8 cellular contexts compared by ENCODE assay signal in the genomic region with DNA sequence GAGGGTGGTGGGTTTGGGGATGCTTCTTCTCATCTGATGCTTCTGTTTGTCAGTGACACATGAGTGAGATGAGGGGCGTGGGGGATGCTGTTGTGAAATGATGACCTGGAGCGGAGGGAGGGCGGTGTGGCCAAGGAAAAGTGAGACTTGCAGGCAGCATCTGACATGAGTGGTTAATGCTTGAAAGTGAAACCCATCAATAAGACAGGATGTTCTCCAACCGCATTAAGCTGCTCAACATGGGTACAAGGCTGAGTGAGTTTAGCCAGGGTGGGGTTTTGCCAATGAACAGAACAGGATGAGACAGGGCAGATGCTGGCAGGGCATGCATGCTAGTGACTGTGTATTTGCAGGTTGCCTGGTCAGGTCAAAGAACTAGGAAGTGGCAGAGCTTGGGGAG. TPM values are rescaled to one million over a fixed set of nuclear protein-coding genes. Genes with fewer than 3 reads are reported as not detected.
A peak's percentile ranks its signal among the peaks of the same experiment; 100 is the strongest.
DNase-seq lines count a peak whose midpoint lies in the region; ATAC-seq and TF ChIP-seq lines count a peak whose summit lies in the region.

No MANE protein-coding gene starts in this region.

- H3K79me1 ChIP-seq in IMR-90 (ENCODE audit: low read depth in 1 of 2, low read length in 2 of 2): no peaks in the 10 kb centered on the region

- no peak overlapping the region for H3K23ac ChIP-seq in IMR-90 (ENCODE audit: low read depth, low read length)

- no peak overlapping the region for H3K4me3 ChIP-seq in IMR-90 (ENCODE audit: insufficient read depth, low read depth, low read length)
- no peak overlapping the region for H3K4me3 ChIP-seq in A673 (ENCODE audit: low read depth, low read length, poor library complexity, severe bottlenecking)

- H3K4me1 ChIP-seq in IMR-90 (ENCODE audit: control insufficient read depth, insufficient read depth, low read length) (no peaks in the 10 kb centered on the region), A673 (ENCODE audit: insufficient read depth, low read length, poor library complexity, severe bottlenecking) (no peaks in the 10 kb centered on the region)

- no peak overlapping the region for H2AK9ac ChIP-seq in IMR-90 (replicated peaks; ENCODE audit: low read depth, low read length, poor library complexity)

- TF ChIP-seq CTCF in IMR-90 (conservative IDR thresholded peaks at IDR 0.05; ENCODE audit: low read depth, low read length) (no peak), A673 (conservative IDR thresholded peaks at IDR 0.05; ENCODE audit: low read depth, low read length) (no peak)

- no peak overlapping the region for H3K14ac ChIP-seq in IMR-90 (replicated peaks; ENCODE audit: low read depth, low read length)

- CTCF ChIA-PET in IMR-90 (lab: Yijun Ruan, JAX) (no interaction called here), A673 (lab: Charles Lee) (no interaction called here)

- H3K56ac ChIP-seq in IMR-90 (ENCODE audit: extremely low read depth, insufficient read depth, low read length): no peak overlapping the region

- peaks cover 4% of the 10 kb centered on the region for H3K27me3 Mint-ChIP-seq in activated T-helper 1 cell treated with anti-CD3 and anti-CD28 coated beads, Interleukin-12 subunit alpha, Interleukin-12 subunit beta, Interleukin-2, Interleukin-4 antibody, amounts not matched to agents 30 ng/mL and 10 ng/mL and 1 ng/mL, durations not matched to agents 14 hours and 24 hours and 36 hours (ENCODE audit: insufficient read depth)

- no peak overlapping the region for H3K18ac ChIP-seq in IMR-90 (ENCODE audit: low read depth, low read length)

- dilution Hi-C loops in IMR-90 (cut with HindIII; ENCODE audit: low sequenced_read_pairs, unreplicated experiment): no loop called here

- H3K4me2 ChIP-seq in IMR-90 (ENCODE audit: low read depth, low read length): no peak overlapping the region

- POLR2A ChIA-PET in IMR-90 (lab: Charles Lee; ENCODE audit: unreplicated experiment) (no interaction called here), A673 (lab: Charles Lee; ENCODE audit: low non-redundant PET) (no interaction called here)

- TF ChIP-seq POLR2A in IMR-90 (IDR thresholded peaks at IDR 0.05; ENCODE audit: low read depth, low read length): no peak

- no peak overlapping the region for H2BK120ac ChIP-seq in IMR-90 (ENCODE audit: low read depth, low read length)

- H3K27ac ChIP-seq in IMR-90 (ENCODE audit: insufficient read depth, low read length) (no peak overlapping the region), A673 (ENCODE audit: low read depth, low read length, poor library complexity, severe bottlenecking) (no peak overlapping the region)

- no peaks in the 10 kb centered on the region for H4K20me1 ChIP-seq in IMR-90 (ENCODE audit: insufficient read depth, low read length)

- no peak overlapping the region for H2BK15ac ChIP-seq in IMR-90 (ENCODE audit: low read depth, low read length)

- peak overlapping the region; percentile 4 for H2AFZ ChIP-seq in IMR-90 (replicated peaks; ENCODE audit: low read length, poor library complexity)

- no peak overlapping the region for H3K9ac ChIP-seq in IMR-90 (ENCODE audit: low read depth, low read length)

- peaks cover 26% of the 10 kb centered on the region for H3K4me1 Mint-ChIP-seq in activated T-helper 1 cell treated with anti-CD3 and anti-CD28 coated beads, Interleukin-12 subunit alpha, Interleukin-12 subunit beta, Interleukin-2, Interleukin-4 antibody, amounts not matched to agents 30 ng/mL and 10 ng/mL and 1 ng/mL, durations not matched to agents 14 hours and 24 hours and 36 hours (ENCODE audit: low read depth)

- DNase-seq in IMR-90 (no peak), HK-2 (ENCODE audit: unreplicated experiment) (no peak), NCI-H128 (lab: John Stamatoyannopoulos, UW; ENCODE audit: unreplicated experiment) (no peak), dermis blood vessel endothelial cell (no peak), A673 (ENCODE audit: low spot score) (no peak)
- DNase-seq in activated T-helper 1 cell treated with anti-CD3 and anti-CD28 coated beads, Interleukin-12 subunit alpha, Interleukin-12 subunit beta, Interleukin-2, Interleukin-4 antibody, amounts not matched to agents 30 ng/mL and 10 ng/mL and 1 ng/mL, durations not matched to agents 14 hours and 24 hours and 36 hours (ENCODE audit: low spot score): peak; percentile 54
- peak; percentile 46 for DNase-seq in stimulated activated CD4-positive, alpha-beta T cell treated with anti-CD3 and anti-CD28 coated beads, Interleukin-4, amount 100 ng/mL, for 1 hour

- H4K91ac ChIP-seq in IMR-90 (ENCODE audit: insufficient read depth, low read depth, low read length): no peak overlapping the region

- intact Hi-C loops in IMR-90 (cut with micrococcal nuclease): no loop called here
- intact Hi-C loops in activated T-helper 1 cell treated with anti-CD3 and anti-CD28 coated beads, Interleukin-12 subunit alpha, Interleukin-12 subunit beta, Interleukin-2, Interleukin-4 antibody, amounts not matched to agents 30 ng/mL and 10 ng/mL and 1 ng/mL, durations not matched to agents 14 hours and 24 hours and 36 hours (cut with micrococcal nuclease): loop anchor here (1.0 kb wide), 2 partner anchors 20 to 53 kb away; partner anchors contain the start of genes NECAP2 and SZRD1
- intact Hi-C loops in A673 (cut with micrococcal nuclease; ENCODE audit: unreplicated experiment): no loop called here

- no peak for TF ChIP-seq RAD21 in IMR-90 (IDR thresholded peaks at IDR 0.05; ENCODE audit: low read length)

- no peaks in the 10 kb centered on the region for H3K36me3 ChIP-seq in IMR-90 (ENCODE audit: control insufficient read depth, insufficient read depth, low read length)
- H3K36me3 ChIP-seq in A673 (ENCODE audit: insufficient read depth, low read length, poor library complexity, severe bottlenecking): no peaks in the 10 kb centered on the region

- no peak overlapping the region for H4K5ac ChIP-seq in IMR-90 (ENCODE audit: low read depth, low read length)

- 43% methylated on average over 1 of the region's 4 CpGs; no CpG with 5 or more reads in 1 of the 2 experiments for WGBS in IMR-90 (ENCODE audit: extremely low coverage in 2 of 2, insufficient read length in 1 of 2), 2 experiments

- peaks cover 7% of the 10 kb centered on the region for H3K36me3 Mint-ChIP-seq in activated T-helper 1 cell treated with anti-CD3 and anti-CD28 coated beads, Interleukin-12 subunit alpha, Interleukin-12 subunit beta, Interleukin-2, Interleukin-4 antibody, amounts not matched to agents 30 ng/mL and 10 ng/mL and 1 ng/mL, durations not matched to agents 14 hours and 24 hours and 36 hours (ENCODE audit: low read depth)

- no peaks in the 10 kb centered on the region for H3K9me3 ChIP-seq in IMR-90 (ENCODE audit: control insufficient read depth, insufficient read depth, low read length)
- H3K9me3 ChIP-seq in A673 (ENCODE audit: low read depth, low read length, poor library complexity, severe bottlenecking): no peaks in the 10 kb centered on the region

- no TSS peak for BruUV-seq in IMR-90 (replicated peaks; lab: Mats Ljungman, UMichigan)
- no TSS peak for BruUV-seq in A673 (replicated peaks; lab: Mats Ljungman, UMichigan)

- H2BK20ac ChIP-seq in IMR-90 (ENCODE audit: low read depth, low read length): no peak overlapping the region

- ATAC-seq in GM19372 (IDR thresholded peaks at IDR 0.05; ENCODE audit: low read depth, unreplicated experiment): peak; percentile 61
- ATAC-seq in IMR-90 (ENCODE audit: low read depth): no peak

- H3K27me3 ChIP-seq in IMR-90 (ENCODE audit: control insufficient read depth, insufficient read depth, low read length) (peaks cover 16% of the 10 kb centered on the region), A673 (replicated peaks; ENCODE audit: insufficient read depth, low read depth, low read length, poor library complexity) (no peaks in the 10 kb centered on the region)

- in situ Hi-C loops in IMR-90 (cut with MboI; ENCODE audit: low sequenced_read_pairs): no loop called here

- H3K4ac ChIP-seq in IMR-90 (ENCODE audit: low read depth, low read length): no peak overlapping the region

- no peak overlapping the region for H2BK5ac ChIP-seq in IMR-90 (ENCODE audit: low read depth, low read length, poor library complexity, severe bottlenecking)

- peak overlapping the region; percentile 60 for H3K4me3 Mint-ChIP-seq in activated T-helper 1 cell treated with anti-CD3 and anti-CD28 coated beads, Interleukin-12 subunit alpha, Interleukin-12 subunit beta, Interleukin-2, Interleukin-4 antibody, amounts not matched to agents 30 ng/mL and 10 ng/mL and 1 ng/mL, durations not matched to agents 14 hours and 24 hours and 36 hours

- H3K27ac Mint-ChIP-seq in activated T-helper 1 cell treated with anti-CD3 and anti-CD28 coated beads, Interleukin-12 subunit alpha, Interleukin-12 subunit beta, Interleukin-2, Interleukin-4 antibody, amounts not matched to agents 30 ng/mL and 10 ng/mL and 1 ng/mL, durations not matched to agents 14 hours and 24 hours and 36 hours: peak overlapping the region; percentile 80

- H3K9me3 Mint-ChIP-seq in activated T-helper 1 cell treated with anti-CD3 and anti-CD28 coated beads, Interleukin-12 subunit alpha, Interleukin-12 subunit beta, Interleukin-2, Interleukin-4 antibody, amounts not matched to agents 30 ng/mL and 10 ng/mL and 1 ng/mL, durations not matched to agents 14 hours and 24 hours and 36 hours: peaks cover 3% of the 10 kb centered on the region

- no peak overlapping the region for H4K8ac ChIP-seq in IMR-90 (ENCODE audit: low read depth in 2 of 2, low read length in 2 of 2)

- H2AK5ac ChIP-seq in IMR-90 (ENCODE audit: low read depth, low read length): no peak overlapping the region

- no peaks in the 10 kb centered on the region; the same call in 1 of the 2 replicates for H3K9me1 ChIP-seq in IMR-90 (ENCODE audit: insufficient read depth, low read length)

RNA-seq across cellular contexts. Expression of gene SPATA21, which starts 16.5 kb away (rescaled TPM):
- total RNA-seq in IMR-90 (2012; rRNA removed) (not detected in 2 replicates), dermis blood vessel endothelial cell (under 0.01 TPM in 1 of 2 replicates, not detected in the other), A673 (2021) (not detected in 2 replicates)
- polyA plus RNA-seq in IMR-90 (2012; rRNA removed): not detected in 2 replicates
- polyA plus RNA-seq in IMR-90 (2012; cell fraction: cytosol; rRNA removed): not detected in 2 replicates
- 0.01 TPM in 1 of 2 replicates, not detected in the other for polyA plus RNA-seq in IMR-90 (2012; cell fraction: nucleus; rRNA removed; ENCODE audit: low replicate concordance)
- total RNA-seq in activated T-helper 1 cell treated with anti-CD3 and anti-CD28 coated beads, Interleukin-12 subunit alpha, Interleukin-12 subunit beta, Interleukin-2, Interleukin-4 antibody, amounts not matched to agents 30 ng/mL and 10 ng/mL and 1 ng/mL, durations not matched to agents 14 hours and 24 hours and 36 hours: not detected in 2 replicates

RNA-seq across cellular contexts. Expression of gene NECAP2, which starts 19.8 kb away (rescaled TPM):
- total RNA-seq in IMR-90 (2012; rRNA removed) (79.7 and 85.1 TPM in 2 replicates), dermis blood vessel endothelial cell (195 and 263 TPM in 2 replicates), A673 (2021) (47.3 and 47.6 TPM in 2 replicates)
- polyA plus RNA-seq in IMR-90 (2012; rRNA removed): 80.2 and 80.5 TPM in 2 replicates
- polyA plus RNA-seq in IMR-90 (2012; cell fraction: cytosol; rRNA removed): 74.6 and 84.1 TPM in 2 replicates
- 43.3 and 54.5 TPM in 2 replicates for polyA plus RNA-seq in IMR-90 (2012; cell fraction: nucleus; rRNA removed; ENCODE audit: low replicate concordance)
- total RNA-seq in activated T-helper 1 cell treated with anti-CD3 and anti-CD28 coated beads, Interleukin-12 subunit alpha, Interleukin-12 subunit beta, Interleukin-2, Interleukin-4 antibody, amounts not matched to agents 30 ng/mL and 10 ng/mL and 1 ng/mL, durations not matched to agents 14 hours and 24 hours and 36 hours: 79.9 and 81.9 TPM in 2 replicates

RNA-seq across cellular contexts. Expression of gene SZRD1, which starts 53.7 kb away (rescaled TPM):
- total RNA-seq in IMR-90 (2012; rRNA removed) (104 and 119 TPM in 2 replicates), dermis blood vessel endothelial cell (23.5 and 48.7 TPM in 2 replicates), A673 (2021) (174 and 187 TPM in 2 replicates)
- polyA plus RNA-seq in IMR-90 (2012; rRNA removed): 140 and 149 TPM in 2 replicates
- 98.0 and 110 TPM in 2 replicates for polyA plus RNA-seq in IMR-90 (2012; cell fraction: cytosol; rRNA removed)
- 71.0 and 75.7 TPM in 2 replicates for polyA plus RNA-seq in IMR-90 (2012; cell fraction: nucleus; rRNA removed; ENCODE audit: low replicate concordance)
- total RNA-seq in activated T-helper 1 cell treated with anti-CD3 and anti-CD28 coated beads, Interleukin-12 subunit alpha, Interleukin-12 subunit beta, Interleukin-2, Interleukin-4 antibody, amounts not matched to agents 30 ng/mL and 10 ng/mL and 1 ng/mL, durations not matched to agents 14 hours and 24 hours and 36 hours: 212 and 216 TPM in 2 replicates

Comparison
In these comparisons a context has a peak if more than half of its experiments do, and no peak if none do; other contexts are left out.
1. DNase-seq: peak in activated T-helper 1 cell treated with anti-CD3 and anti-CD28 coated beads, Interleukin-12 subunit alpha, Interleukin-12 subunit beta, Interleukin-2, Interleukin-4 antibody, amounts not matched to agents 30 ng/mL and 10 ng/mL and 1 ng/mL, durations not matched to agents 14 hours and 24 hours and 36 hours (single experiment) and stimulated activated CD4-positive, alpha-beta T cell treated with anti-CD3 and anti-CD28 coated beads, Interleukin-4, amount 100 ng/mL, for 1 hour (single experiment); none in IMR-90 (single experiment), HK-2 (single experiment), NCI-H128 (single experiment), dermis blood vessel endothelial cell (single experiment) and A673 (single experiment).